Comparison of ENCODE assay signal across 2 cellular contexts in the genomic region with DNA sequence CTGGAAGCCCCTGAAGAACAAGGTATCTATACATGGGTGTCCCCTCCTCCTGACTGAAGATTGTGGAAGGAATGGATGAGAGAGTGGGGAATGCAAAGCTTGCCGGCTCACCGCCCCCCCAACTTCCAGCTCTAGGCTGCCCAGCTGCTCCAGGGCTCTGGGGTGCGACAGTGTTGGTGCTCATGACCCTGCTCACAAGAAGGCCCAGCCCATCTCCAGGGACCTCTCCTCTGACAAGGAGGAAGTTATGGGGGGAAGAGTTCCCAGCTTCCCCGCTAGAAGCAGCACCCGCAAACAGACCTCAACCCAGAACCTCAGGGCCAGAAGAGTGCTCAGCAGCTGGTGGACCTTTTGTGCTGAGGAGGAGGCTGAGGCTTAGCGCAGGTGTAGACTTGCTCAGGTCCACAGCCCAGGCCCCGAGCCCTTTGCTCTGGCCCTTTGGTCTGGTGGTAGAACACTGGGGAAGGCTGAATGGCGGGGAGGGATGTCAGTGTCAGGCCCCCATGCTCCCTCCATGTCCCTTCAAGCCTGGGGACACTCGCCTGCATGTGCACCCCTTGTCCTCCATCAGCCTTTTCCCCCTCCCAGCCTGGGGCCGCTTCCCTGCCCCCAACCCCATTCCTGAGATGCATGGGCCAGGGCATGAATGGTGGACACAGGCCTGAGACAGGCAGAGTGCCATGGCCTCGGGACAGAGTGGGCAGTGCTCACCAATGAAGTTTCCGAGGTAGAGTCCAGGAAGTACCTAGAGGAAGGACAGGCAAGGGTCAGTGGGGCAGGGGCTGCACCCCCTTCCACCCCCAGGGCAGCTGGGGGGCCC.
TF ChIP-seq lines count a peak whose summit lies in the region.

No MANE protein-coding gene starts in this region.

TF ChIP-seq in H1, 55 proteins besides CTCF, POLR2A, EP300 and RAD21:
- TF ChIP-seq SIX5 (IDR thresholded peaks at IDR 0.05; ENCODE audit: low read depth, low read length) (no peak), CBX8 (IDR thresholded peaks at IDR 0.05; ENCODE audit: borderline replicate concordance, low read depth, low read length) (no peak), BACH1 (IDR thresholded peaks at IDR 0.05; ENCODE audit: low read length) (no peak), NANOG (IDR thresholded peaks at IDR 0.05; ENCODE audit: insufficient read depth, low read depth, low read length, poor library complexity, severe bottlenecking) (no peak), PHF8 (conservative IDR thresholded peaks at IDR 0.05; ENCODE audit: low read depth, low read length) (no peak), JUN (IDR thresholded peaks at IDR 0.05; ENCODE audit: low read depth, low read length) (no peak), RFX5 (IDR thresholded peaks at IDR 0.05; ENCODE audit: borderline replicate concordance, low read depth, low read length) (no peak), POLR2AphosphoS5 (IDR thresholded peaks at IDR 0.05; ENCODE audit: low read depth, low read length) (no peak), KDM1A (IDR thresholded peaks at IDR 0.05; ENCODE audit: borderline replicate concordance, low read length) (no peak), ASH2L (IDR thresholded peaks at IDR 0.05; ENCODE audit: low read length) (no peak), SP1 (IDR thresholded peaks at IDR 0.05; ENCODE audit: low read depth, low read length) (no peak), RXRA (IDR thresholded peaks at IDR 0.05; ENCODE audit: insufficient read depth, low read depth, low read length) (no peak), SRF (IDR thresholded peaks at IDR 0.05; ENCODE audit: low read depth, low read length) (no peak), FOSL1 (IDR thresholded peaks at IDR 0.05; ENCODE audit: insufficient read depth, low read depth, low read length) (no peak)

TF ChIP-seq in GM12891, 5 proteins besides CTCF, POLR2A, EP300 and RAD21:
- no peak for TF ChIP-seq PAX5 (IDR thresholded peaks at IDR 0.05; ENCODE audit: insufficient read depth, low read length, severe bottlenecking)
- no peak for TF ChIP-seq POU2F2 (IDR thresholded peaks at IDR 0.05; ENCODE audit: low read depth, low read length)
- no peak for TF ChIP-seq SPI1 (IDR thresholded peaks at IDR 0.05; ENCODE audit: low read depth, low read length)
- no peak for TF ChIP-seq TAF1 (IDR thresholded peaks at IDR 0.05; ENCODE audit: low read depth, low read length)
- TF ChIP-seq POLR2AphosphoS5 (IDR thresholded peaks at IDR 0.05; ENCODE audit: low read depth, low read length): no peak
